In the genomic region with DNA sequence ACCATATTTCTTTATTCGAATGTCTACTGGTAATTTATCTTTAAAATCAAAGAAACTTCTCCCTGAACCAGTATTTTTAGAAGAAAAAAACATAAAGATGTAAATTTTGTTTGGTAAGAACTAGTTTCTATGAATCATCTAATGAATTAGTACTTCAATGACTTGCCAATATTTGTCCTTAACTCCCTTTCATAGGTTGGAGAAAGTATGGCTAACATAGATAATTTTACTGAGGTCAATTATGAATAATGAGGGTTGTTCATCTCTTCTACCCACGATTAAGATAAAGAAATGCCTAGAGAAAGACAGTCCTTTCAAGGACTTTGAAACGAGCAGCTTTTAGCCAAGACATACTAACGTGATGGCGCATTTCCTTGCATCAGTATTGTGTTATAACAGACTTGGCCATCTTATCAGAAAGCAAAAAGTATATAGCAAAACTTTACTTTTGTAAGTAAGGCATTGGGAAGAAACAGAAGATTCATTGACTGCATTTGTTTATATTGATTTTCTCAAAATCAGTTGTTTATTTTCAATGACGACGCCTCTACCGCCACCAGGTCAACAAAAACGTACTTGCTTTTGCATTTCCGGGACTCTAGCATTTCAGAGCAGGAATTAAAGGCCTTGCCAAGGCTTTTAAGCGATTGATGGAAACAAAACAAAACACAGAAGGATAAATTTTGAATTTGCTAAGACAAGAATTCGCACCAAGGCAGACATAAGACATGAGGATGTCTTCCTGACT, we compare ENCODE assay signal across 8 cellular contexts. TPM values are rescaled to one million over a fixed set of nuclear protein-coding genes. Genes with fewer than 3 reads are reported as not detected.
DNase-seq lines count a peak whose midpoint lies in the region; ATAC-seq and TF ChIP-seq lines count a peak whose summit lies in the region.

No MANE protein-coding gene starts in this region.

- H3K9ac ChIP-seq in PC-3 (ENCODE audit: low read length), result peak overlapping the region; percentile 82

- H3K27me3 ChIP-seq in PC-3 (ENCODE audit: low read length), result no peaks in the 10 kb centered on the region

- ATAC-seq in activated T-cell treated with anti-CD3 and anti-CD28 coated beads, Interleukin-2, amount 50 U/mL, for 4 hours, result no peak
- peak; percentile 10 for ATAC-seq in HG02798 (IDR thresholded peaks at IDR 0.05; ENCODE audit: poor library complexity, unreplicated experiment)
- ATAC-seq in PC-3, result no peak
- ATAC-seq in effector memory CD8-positive, alpha-beta T cell (replicated peaks), result peak; percentile 9

- H3F3A ChIP-seq in PC-3 (ENCODE audit: low read length, unreplicated experiment), result no peaks in the 10 kb centered on the region

- H3K27ac Mint-ChIP-seq in effector memory CD8-positive, alpha-beta T cell, result peak overlapping the region; percentile 98 to 100
- H3K27ac Mint-ChIP-seq in neural crest cell (ENCODE audit: unreplicated experiment), result peak overlapping the region; percentile 76

- BruUV-seq in PC-3 (replicated peaks; lab: Mats Ljungman, UMichigan), result TSS peak; percentile 68

- peak overlapping the region; percentile 87 for H3K4me2 ChIP-seq in PC-3 (ENCODE audit: low read length)

- TF ChIP-seq CTCF in PC-3 (conservative IDR thresholded peaks at IDR 0.05; ENCODE audit: low read depth, low read length), result no peak
- TF ChIP-seq CTCF in neural crest cell (conservative IDR thresholded peaks at IDR 0.05), result no peak

- POLR2A ChIA-PET in PC-3 (lab: Charles Lee; ENCODE audit: unreplicated experiment), result no interaction called here

- peaks cover 2% of the 10 kb centered on the region for H3K36me3 Mint-ChIP-seq in activated T-cell treated with anti-CD3 and anti-CD28 coated beads, Interleukin-2, amount 50 U/mL, for 4 hours (ENCODE audit: insufficient read depth)
- H3K36me3 Mint-ChIP-seq in effector memory CD8-positive, alpha-beta T cell (ENCODE audit: insufficient read depth), result peaks cover 22% of the 10 kb centered on the region
- H3K36me3 Mint-ChIP-seq in neural crest cell (ENCODE audit: low read depth), result peaks cover 3% of the 10 kb centered on the region

- H3K4me3 Mint-ChIP-seq in activated T-cell treated with anti-CD3 and anti-CD28 coated beads, Interleukin-2, amount 50 U/mL, for 4 hours, result peak overlapping the region; percentile 93
- H3K4me3 Mint-ChIP-seq in effector memory CD8-positive, alpha-beta T cell, result peak overlapping the region; percentile 93 to 94
- peak overlapping the region; percentile 63 for H3K4me3 Mint-ChIP-seq in neural crest cell

- CTCF ChIA-PET in PC-3 (lab: Charles Lee), result interaction anchor here (0.5 kb wide), 1 partner anchor 30 kb away, joined by 9 read pairs; no protein-coding TSS in a partner anchor

- H3K4me3 ChIP-seq in PC-3 (ENCODE audit: low read length), result peak overlapping the region; percentile 81

- H4K20me1 ChIP-seq in PC-3 (ENCODE audit: low read length), result no peaks in the 10 kb centered on the region

- H3K36me3 ChIP-seq in PC-3 (ENCODE audit: low read depth, low read length), result no peaks in the 10 kb centered on the region

- no peaks in the 10 kb centered on the region for H3K9me3 ChIP-seq in PC-3 (ENCODE audit: low read length)

- H2AFZ ChIP-seq in PC-3 (ENCODE audit: low read length), result peak overlapping the region; percentile 94

- DNase-seq in activated T-cell treated with anti-CD3 and anti-CD28 coated beads, Interleukin-2, amount 50 U/mL, for 4 hours, result no peak
- DNase-seq in activated T-cell treated with anti-CD3 and anti-CD28 coated beads, Interleukin-2, amount 50 U/mL, for 1 hour, result no peak
- DNase-seq in PC-3 (no peak), neural crest cell (ENCODE audit: low read depth, low spot score) (no peak), germinal center (ENCODE audit: low spot score) (no peak), COLO829 (ENCODE audit: low spot score) (no peak)
- DNase-seq in effector memory CD8-positive, alpha-beta T cell, result no peak

- H3K9me3 Mint-ChIP-seq in activated T-cell treated with anti-CD3 and anti-CD28 coated beads, Interleukin-2, amount 50 U/mL, for 4 hours, result no peaks in the 10 kb centered on the region
- H3K9me3 Mint-ChIP-seq in effector memory CD8-positive, alpha-beta T cell, result no peaks in the 10 kb centered on the region
- no peaks in the 10 kb centered on the region for H3K9me3 Mint-ChIP-seq in neural crest cell

- no peaks in the 10 kb centered on the region for H3K79me2 ChIP-seq in PC-3 (ENCODE audit: low read length)

- H3K27me3 Mint-ChIP-seq in activated T-cell treated with anti-CD3 and anti-CD28 coated beads, Interleukin-2, amount 50 U/mL, for 4 hours (ENCODE audit: low read depth), result no peaks in the 10 kb centered on the region
- H3K27me3 Mint-ChIP-seq in effector memory CD8-positive, alpha-beta T cell, result no peaks in the 10 kb centered on the region
- no peaks in the 10 kb centered on the region for H3K27me3 Mint-ChIP-seq in neural crest cell (ENCODE audit: low read depth)

- no peaks in the 10 kb centered on the region for H3K9me2 ChIP-seq in PC-3 (replicated peaks; ENCODE audit: low read length)

- peaks cover 28% of the 10 kb centered on the region for H3K4me1 Mint-ChIP-seq in activated T-cell treated with anti-CD3 and anti-CD28 coated beads, Interleukin-2, amount 50 U/mL, for 4 hours (ENCODE audit: low read depth)
- H3K4me1 Mint-ChIP-seq in effector memory CD8-positive, alpha-beta T cell (ENCODE audit: low read depth in 2 of 2), result peaks cover 21 to 25% of the 10 kb centered on the region in 2 donors
- H3K4me1 Mint-ChIP-seq in neural crest cell, result peaks cover 22% of the 10 kb centered on the region

- intact Hi-C loops in PC-3 (cut with micrococcal nuclease), result loop anchor here (1.0 to 5.0 kb wide), 3 partner anchors 29 to 177 kb away; a partner anchor contains a TSS

- H3K27ac ChIP-seq in PC-3 (ENCODE audit: low read length), result peak overlapping the region; percentile 75

- H3K4me1 ChIP-seq in PC-3 (ENCODE audit: insufficient read depth, low read length), result peaks cover 14% of the 10 kb centered on the region

RNA-seq across cellular contexts. Expression of a gene that starts 1.0 kb away (rescaled TPM):
- 1 to 10 TPM in 1 of 3 donors, under 1 TPM in 2; 0.73 to 1.4 (median 0.76) TPM for total RNA-seq in activated T-cell treated with anti-CD3 and anti-CD28 coated beads, Interleukin-2, amount 50 U/mL, for 4 hours
- total RNA-seq in PC-3 (2014; rRNA removed) (2.5 and 2.6 TPM in 2 replicates), neural crest cell (8.1 and 8.9 TPM in 2 replicates)

RNA-seq across cellular contexts. Expression of a gene that starts 28.8 kb away (rescaled TPM):
- total RNA-seq in activated T-cell treated with anti-CD3 and anti-CD28 coated beads, Interleukin-2, amount 50 U/mL, for 4 hours, result 10 to 100 TPM; 22.4 to 26.2 (median 22.4) TPM
- 9.9 and 19.4 TPM in 2 replicates for total RNA-seq in PC-3 (2014; rRNA removed)
- 1.3 and 1.8 TPM in 2 replicates for total RNA-seq in neural crest cell

Comparison
In these comparisons a context has a peak if more than half of its experiments do, and no peak if none do; other contexts are left out.
1. ATAC-seq: peak in HG02798 (single experiment) and effector memory CD8-positive, alpha-beta T cell (single experiment); none in activated T-cell treated with anti-CD3 and anti-CD28 coated beads, Interleukin-2, amount 50 U/mL, for 4 hours (0 of 2) and PC-3 (single experiment).
2. Peak in every context shown above with its lines, with median percentiles within 50 percentile points of each other: H3K4me3 Mint-ChIP-seq.